In the genomic region with DNA sequence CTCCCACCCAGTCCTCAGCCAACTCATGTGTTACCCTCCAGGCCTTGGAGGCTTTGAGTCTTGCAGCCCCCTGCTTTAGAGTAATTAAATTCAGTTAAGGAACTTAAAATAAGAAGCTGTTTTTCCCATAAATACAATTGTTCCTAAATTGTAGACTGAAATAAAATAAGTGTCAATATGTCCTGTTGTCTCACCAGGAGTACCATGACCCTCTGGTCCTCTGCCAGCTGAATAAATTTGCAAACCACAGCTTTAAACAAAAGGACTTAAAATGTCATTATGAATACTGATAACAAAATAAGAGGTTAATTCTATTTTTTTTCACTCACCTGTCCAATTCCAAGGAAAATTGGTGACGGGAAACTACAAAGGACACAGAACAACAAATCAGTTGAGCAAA, we compare ENCODE assay signal across 10 cellular contexts.
"Had no signal": no experiment of that assay in that cellular context is flagged by ENCODE, and none has a peak within 500 bp of the region (broad histone marks: within the 10 kb centered on the region; RNA-seq: fewer than 3 reads in every experiment).

No MANE protein-coding gene starts in this region.

- H3K27ac Mint-ChIP-seq: HFFc6 had no signal

- H3K9ac ChIP-seq: GM23248 had no signal

- DNase-seq: GM23248, GOT3, H7, HFFc6, IMR-90, KG1 had no signal

- H3K9me3 ChIP-seq: HAP-1 had no signal

- FAIRE-seq: K562 had no signal

- H2AFZ ChIP-seq: GM23248 had no signal

- H3K4me3 Mint-ChIP-seq: HFFc6 had no signal

- ATAC-seq: HCT116, K562 had no signal

- H3K4me3 ChIP-seq: GM23248, HAP-1, K562 had no signal

- H3K27ac ChIP-seq: GM23248, HL-60 had no signal

- H3K9me3 Mint-ChIP-seq: HFFc6 had no signal
